ENCODE assay signal across 1 cellular context in the genomic region with DNA sequence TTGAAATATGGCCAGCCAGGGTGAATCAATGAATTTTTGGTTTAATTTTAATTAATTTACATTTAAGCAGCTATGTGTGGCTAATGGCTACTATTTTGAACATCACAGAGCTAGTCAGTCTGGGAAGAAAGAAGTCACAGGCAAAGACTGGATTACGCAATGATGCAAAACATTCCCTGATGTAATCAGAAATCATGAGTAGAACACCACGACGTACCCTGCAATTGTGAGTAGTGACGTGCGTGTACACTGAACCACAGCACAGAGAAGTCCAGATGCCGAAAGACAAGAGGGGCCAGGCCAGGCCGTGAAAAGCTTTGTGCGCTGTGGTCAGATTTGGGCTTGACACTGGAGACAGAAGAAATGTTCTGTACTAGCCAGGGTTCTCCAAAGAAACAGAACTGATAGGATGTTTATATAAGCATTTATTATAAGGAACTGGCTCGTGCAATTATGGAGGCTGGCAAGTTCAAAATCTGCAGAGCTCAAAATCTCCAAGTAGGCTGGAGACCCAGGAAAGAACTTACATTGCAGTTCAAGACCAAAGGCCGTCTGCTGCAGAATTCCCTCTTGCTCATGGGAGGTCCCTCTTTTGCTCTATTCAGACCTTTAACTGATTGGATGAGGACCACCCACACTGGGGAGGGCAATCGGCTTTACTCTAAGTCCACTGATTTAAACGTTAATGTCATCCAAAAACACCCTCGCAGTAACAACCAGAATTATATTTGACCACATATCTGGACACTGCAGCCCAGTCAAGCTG.
TF ChIP-seq lines count a peak whose summit lies in the region.

No MANE protein-coding gene starts in this region.

TF ChIP-seq in K562, 482 proteins besides CTCF, POLR2A, EP300 and RAD21 (continued from another document and continues in another):
- TF ChIP-seq JUN (IDR thresholded peaks at IDR 0.05; ENCODE audit: borderline replicate concordance, low read depth, low read length) (no peak), JUN (CRISPR knock-in tag; IDR thresholded peaks at IDR 0.05; ENCODE audit: borderline replicate concordance) (no peak), FOXK1 (CRISPR knock-in tag; IDR thresholded peaks at IDR 0.05; ENCODE audit: borderline replicate concordance) (no peak), ZNF778 (CRISPR knock-in tag; IDR thresholded peaks at IDR 0.05) (no peak), TCF3 (CRISPR knock-in tag; IDR thresholded peaks at IDR 0.05) (no peak), EP400 (IDR thresholded peaks at IDR 0.05) (no peak; the same call in 1 of the 2 replicates), ZNF408 (CRISPR knock-in tag; IDR thresholded peaks at IDR 0.05; ENCODE audit: low read depth) (no peak), ZNF444 (CRISPR knock-in tag; IDR thresholded peaks at IDR 0.05) (no peak), ARID1B (IDR thresholded peaks at IDR 0.05) (no peak; the same call in 1 of the 2 replicates), ZNF77 (CRISPR knock-in tag; IDR thresholded peaks at IDR 0.05) (no peak), ELF1 (tag; IDR thresholded peaks at IDR 0.05) (no peak), ZNF354B (CRISPR knock-in tag; IDR thresholded peaks at IDR 0.05) (no peak), TEAD4 (IDR thresholded peaks at IDR 0.05; ENCODE audit: low read length) (peak; percentile 41; the same call in 1 of the 2 replicates), TEAD4 (CRISPR knock-in tag; IDR thresholded peaks at IDR 0.05; ENCODE audit: borderline replicate concordance) (no peak), GATAD2A (IDR thresholded peaks at IDR 0.05) (peak; percentile 11; the same call in 1 of the 2 replicates), DMBX1 (CRISPR knock-in tag; IDR thresholded peaks at IDR 0.05; ENCODE audit: borderline replicate concordance) (0 out of 2 replicates have a peak, but pooled peaks have one; percentile 60), SNRNP70 (optimal IDR thresholded peaks at IDR 0.05; ENCODE audit: low read depth, low read length) (no peak), POLR2G (IDR thresholded peaks at IDR 0.05; ENCODE audit: low read depth, low read length) (no peak), GABPB2 (CRISPR knock-in tag; conservative IDR thresholded peaks at IDR 0.05) (no peak), ZNF764 (CRISPR knock-in tag; IDR thresholded peaks at IDR 0.05; ENCODE audit: low read depth) (no peak), E2F3 (CRISPR knock-in tag; IDR thresholded peaks at IDR 0.05) (no peak), RBM14 (IDR thresholded peaks at IDR 0.05; ENCODE audit: borderline replicate concordance, insufficient read depth, low read depth, low read length) (no peak), SLC30A9 (CRISPR knock-in tag; IDR thresholded peaks at IDR 0.05) (no peak), KLF1 (tag; IDR thresholded peaks at IDR 0.05) (no peak), ZKSCAN3 (CRISPR knock-in tag; IDR thresholded peaks at IDR 0.05) (no peak), GTF2A2 (tag; IDR thresholded peaks at IDR 0.05) (no peak), ZNF174 (CRISPR knock-in tag; IDR thresholded peaks at IDR 0.05) (no peak), GTF2E2 (tag; IDR thresholded peaks at IDR 0.05) (0 out of 2 replicates have a peak, but pooled peaks have one; percentile 32), SMAD4 (CRISPR knock-in tag; conservative IDR thresholded peaks at IDR 0.05) (peak; percentile 72), ZNF41 (CRISPR knock-in tag; conservative IDR thresholded peaks at IDR 0.05) (no peak), NRF1 (conservative IDR thresholded peaks at IDR 0.05 in 1 of 2, IDR thresholded peaks at IDR 0.05 in 1 of 2) (0 out of 4 replicates have a peak, but pooled peaks of 1 of the 2 experiments have one; percentile 14), GATAD2B (IDR thresholded peaks at IDR 0.05; ENCODE audit: borderline replicate concordance) (no peak)
- TF ChIP-seq, protein P1, sequence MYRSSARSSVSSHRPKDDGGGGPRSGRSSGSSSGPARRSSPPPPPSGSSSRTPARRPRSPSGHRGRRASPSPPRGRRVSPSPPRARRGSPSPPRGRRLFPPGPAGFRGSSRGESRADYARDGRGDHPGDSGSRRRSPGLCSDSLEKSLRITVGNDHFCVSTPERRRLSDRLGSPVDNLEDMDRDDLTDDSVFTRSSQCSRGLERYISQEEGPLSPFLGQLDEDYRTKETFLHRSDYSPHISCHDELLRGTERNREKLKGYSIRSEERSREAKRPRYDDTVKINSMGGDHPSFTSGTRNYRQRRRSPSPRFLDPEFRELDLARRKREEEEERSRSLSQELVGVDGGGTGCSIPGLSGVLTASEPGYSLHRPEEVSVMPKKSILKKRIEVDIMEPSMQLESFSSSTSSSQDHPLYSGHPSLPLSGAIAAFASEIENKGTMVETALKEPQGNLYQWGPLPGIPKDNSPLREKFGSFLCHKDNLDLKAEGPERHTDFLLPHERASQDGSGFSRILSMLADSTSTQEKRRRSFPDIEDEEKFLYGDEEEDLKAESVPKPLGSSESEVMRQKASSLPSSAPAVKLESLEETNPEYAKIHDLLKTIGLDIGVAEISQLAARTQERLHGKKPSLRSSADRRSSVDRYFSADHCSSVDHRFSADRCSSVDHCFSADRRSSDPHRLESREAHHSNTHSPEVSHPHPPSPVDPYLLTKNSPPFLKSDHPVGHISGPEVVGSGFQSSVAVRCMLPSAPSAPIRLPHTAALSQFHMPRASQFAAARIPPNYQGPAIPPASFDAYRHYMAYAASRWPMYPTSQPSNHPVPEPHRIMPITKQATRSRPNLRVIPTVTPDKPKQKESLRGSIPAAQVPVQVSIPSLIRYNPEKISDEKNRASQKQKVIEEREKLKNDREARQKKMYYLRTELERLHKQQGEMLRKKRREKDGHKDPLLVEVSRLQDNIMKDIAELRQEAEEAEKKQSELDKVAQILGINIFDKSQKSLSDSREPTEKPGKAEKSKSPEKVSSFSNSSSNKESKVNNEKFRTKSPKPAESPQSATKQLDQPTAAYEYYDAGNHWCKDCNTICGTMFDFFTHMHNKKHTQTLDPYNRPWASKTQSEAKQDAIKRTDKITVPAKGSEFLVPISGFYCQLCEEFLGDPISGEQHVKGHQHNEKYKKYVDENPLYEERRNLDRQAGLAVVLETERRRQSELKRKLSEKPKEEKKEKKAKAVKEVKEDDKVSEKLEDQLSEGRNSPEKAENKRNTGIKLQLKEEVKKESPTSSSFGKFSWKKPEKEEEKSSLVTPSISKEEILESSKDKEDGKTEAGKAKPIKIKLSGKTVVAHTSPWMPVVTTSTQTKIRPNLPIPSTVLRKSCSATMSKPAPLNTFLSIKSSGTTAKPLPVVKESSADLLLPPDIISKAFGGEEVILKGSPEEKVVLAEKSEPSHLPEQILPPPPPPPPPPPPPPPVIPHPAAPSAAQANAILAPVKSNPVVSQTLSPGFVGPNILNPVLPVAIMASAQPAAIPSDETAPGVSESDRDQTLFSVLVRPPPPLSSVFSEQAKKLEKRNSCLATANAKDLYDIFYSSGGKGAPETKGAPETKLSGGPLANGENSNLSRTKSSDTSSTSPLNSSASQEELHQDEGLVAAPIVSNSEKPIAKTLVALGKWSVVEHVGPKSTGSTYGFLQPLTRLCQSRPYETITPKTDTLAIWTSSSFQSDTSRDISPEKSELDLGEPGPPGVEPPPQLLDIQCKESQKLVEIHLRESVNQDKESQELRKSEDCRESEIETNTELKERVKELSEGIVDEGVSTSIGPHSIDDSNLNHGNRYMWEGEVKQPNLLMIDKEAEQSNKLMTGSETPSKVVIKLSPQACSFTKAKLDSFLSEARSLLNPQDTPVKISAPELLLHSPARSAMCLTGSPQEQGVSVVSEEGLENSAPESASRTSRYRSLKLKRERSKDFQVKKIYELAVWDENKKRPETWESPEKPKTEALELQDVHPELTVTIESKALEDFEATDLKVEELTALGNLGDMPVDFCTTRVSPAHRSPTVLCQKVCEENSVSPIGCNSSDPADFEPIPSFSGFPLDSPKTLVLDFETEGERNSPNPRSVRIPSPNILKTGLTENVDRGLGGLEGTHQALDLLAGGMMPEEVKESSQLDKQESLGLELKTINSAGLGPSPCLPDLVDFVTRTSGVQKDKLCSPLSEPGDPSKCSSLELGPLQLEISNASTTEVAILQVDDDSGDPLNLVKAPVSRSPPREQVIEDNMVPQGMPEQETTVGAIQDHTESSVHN (IDR thresholded peaks at IDR 0.05; ENCODE audit: borderline replicate concordance in 1 of 2, low read depth in 1 of 2): 0 out of 4 replicates have a peak, but pooled peaks of 1 of the 2 experiments have one; percentile 27
- TF ChIP-seq, protein P2, sequence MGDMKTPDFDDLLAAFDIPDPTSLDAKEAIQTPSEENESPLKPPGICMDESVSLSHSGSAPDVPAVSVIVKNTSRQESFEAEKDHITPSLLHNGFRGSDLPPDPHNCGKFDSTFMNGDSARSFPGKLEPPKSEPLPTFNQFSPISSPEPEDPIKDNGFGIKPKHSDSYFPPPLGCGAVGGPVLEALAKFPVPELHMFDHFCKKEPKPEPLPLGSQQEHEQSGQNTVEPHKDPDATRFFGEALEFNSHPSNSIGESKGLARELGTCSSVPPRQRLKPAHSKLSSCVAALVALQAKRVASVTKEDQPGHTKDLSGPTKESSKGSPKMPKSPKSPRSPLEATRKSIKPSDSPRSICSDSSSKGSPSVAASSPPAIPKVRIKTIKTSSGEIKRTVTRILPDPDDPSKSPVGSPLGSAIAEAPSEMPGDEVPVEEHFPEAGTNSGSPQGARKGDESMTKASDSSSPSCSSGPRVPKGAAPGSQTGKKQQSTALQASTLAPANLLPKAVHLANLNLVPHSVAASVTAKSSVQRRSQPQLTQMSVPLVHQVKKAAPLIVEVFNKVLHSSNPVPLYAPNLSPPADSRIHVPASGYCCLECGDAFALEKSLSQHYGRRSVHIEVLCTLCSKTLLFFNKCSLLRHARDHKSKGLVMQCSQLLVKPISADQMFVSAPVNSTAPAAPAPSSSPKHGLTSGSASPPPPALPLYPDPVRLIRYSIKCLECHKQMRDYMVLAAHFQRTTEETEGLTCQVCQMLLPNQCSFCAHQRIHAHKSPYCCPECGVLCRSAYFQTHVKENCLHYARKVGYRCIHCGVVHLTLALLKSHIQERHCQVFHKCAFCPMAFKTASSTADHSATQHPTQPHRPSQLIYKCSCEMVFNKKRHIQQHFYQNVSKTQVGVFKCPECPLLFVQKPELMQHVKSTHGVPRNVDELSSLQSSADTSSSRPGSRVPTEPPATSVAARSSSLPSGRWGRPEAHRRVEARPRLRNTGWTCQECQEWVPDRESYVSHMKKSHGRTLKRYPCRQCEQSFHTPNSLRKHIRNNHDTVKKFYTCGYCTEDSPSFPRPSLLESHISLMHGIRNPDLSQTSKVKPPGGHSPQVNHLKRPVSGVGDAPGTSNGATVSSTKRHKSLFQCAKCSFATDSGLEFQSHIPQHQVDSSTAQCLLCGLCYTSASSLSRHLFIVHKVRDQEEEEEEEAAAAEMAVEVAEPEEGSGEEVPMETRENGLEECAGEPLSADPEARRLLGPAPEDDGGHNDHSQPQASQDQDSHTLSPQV (IDR thresholded peaks at IDR 0.05): no peak
- TF ChIP-seq, protein P3, sequence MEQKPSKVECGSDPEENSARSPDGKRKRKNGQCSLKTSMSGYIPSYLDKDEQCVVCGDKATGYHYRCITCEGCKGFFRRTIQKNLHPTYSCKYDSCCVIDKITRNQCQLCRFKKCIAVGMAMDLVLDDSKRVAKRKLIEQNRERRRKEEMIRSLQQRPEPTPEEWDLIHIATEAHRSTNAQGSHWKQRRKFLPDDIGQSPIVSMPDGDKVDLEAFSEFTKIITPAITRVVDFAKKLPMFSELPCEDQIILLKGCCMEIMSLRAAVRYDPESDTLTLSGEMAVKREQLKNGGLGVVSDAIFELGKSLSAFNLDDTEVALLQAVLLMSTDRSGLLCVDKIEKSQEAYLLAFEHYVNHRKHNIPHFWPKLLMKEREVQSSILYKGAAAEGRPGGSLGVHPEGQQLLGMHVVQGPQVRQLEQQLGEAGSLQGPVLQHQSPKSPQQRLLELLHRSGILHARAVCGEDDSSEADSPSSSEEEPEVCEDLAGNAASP (IDR thresholded peaks at IDR 0.05): no peak
- TF ChIP-seq, protein P4, sequence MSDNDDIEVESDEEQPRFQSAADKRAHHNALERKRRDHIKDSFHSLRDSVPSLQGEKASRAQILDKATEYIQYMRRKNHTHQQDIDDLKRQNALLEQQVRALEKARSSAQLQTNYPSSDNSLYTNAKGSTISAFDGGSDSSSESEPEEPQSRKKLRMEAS (CRISPR knock-in tag; IDR thresholded peaks at IDR 0.05): no peak
- TF ChIP-seq, protein P5, sequence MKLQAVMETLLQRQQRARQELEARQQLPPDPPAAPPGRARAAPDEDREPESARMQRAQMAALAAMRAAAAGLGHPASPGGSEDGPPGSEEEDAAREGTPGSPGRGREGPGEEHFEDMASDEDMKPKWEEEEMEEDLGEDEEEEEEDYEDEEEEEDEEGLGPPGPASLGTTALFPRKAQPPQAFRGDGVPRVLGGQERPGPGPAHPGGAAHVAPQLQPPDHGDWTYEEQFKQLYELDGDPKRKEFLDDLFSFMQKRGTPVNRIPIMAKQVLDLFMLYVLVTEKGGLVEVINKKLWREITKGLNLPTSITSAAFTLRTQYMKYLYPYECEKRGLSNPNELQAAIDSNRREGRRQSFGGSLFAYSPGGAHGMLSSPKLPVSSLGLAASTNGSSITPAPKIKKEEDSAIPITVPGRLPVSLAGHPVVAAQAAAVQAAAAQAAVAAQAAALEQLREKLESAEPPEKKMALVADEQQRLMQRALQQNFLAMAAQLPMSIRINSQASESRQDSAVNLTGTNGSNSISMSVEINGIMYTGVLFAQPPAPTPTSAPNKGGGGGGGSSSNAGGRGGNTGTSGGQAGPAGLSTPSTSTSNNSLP (IDR thresholded peaks at IDR 0.05; ENCODE audit: borderline replicate concordance, low read depth, low read length): no peak
- TF ChIP-seq, protein P6, sequence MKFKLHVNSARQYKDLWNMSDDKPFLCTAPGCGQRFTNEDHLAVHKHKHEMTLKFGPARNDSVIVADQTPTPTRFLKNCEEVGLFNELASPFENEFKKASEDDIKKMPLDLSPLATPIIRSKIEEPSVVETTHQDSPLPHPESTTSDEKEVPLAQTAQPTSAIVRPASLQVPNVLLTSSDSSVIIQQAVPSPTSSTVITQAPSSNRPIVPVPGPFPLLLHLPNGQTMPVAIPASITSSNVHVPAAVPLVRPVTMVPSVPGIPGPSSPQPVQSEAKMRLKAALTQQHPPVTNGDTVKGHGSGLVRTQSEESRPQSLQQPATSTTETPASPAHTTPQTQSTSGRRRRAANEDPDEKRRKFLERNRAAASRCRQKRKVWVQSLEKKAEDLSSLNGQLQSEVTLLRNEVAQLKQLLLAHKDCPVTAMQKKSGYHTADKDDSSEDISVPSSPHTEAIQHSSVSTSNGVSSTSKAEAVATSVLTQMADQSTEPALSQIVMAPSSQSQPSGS (CRISPR knock-in tag; IDR thresholded peaks at IDR 0.05): no peak
- TF ChIP-seq, protein P7, sequence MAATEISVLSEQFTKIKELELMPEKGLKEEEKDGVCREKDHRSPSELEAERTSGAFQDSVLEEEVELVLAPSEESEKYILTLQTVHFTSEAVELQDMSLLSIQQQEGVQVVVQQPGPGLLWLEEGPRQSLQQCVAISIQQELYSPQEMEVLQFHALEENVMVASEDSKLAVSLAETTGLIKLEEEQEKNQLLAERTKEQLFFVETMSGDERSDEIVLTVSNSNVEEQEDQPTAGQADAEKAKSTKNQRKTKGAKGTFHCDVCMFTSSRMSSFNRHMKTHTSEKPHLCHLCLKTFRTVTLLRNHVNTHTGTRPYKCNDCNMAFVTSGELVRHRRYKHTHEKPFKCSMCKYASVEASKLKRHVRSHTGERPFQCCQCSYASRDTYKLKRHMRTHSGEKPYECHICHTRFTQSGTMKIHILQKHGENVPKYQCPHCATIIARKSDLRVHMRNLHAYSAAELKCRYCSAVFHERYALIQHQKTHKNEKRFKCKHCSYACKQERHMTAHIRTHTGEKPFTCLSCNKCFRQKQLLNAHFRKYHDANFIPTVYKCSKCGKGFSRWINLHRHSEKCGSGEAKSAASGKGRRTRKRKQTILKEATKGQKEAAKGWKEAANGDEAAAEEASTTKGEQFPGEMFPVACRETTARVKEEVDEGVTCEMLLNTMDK (IDR thresholded peaks at IDR 0.05; ENCODE audit: borderline replicate concordance, insufficient read depth, low read depth, low read length, poor library complexity, severe bottlenecking): no peak
